In genomic region chr10:89710748-89711147, GRCh38 we compare ENCODE assay signal across 34 cellular contexts. TPM values are rescaled to one million over a fixed set of nuclear protein-coding genes. Genes with fewer than 3 reads are reported as not detected.
DNase-seq lines count a peak whose midpoint lies in the region; ATAC-seq, FAIRE-seq and TF ChIP-seq lines count a peak whose summit lies in the region.
"Had no signal": no experiment of that assay in that cellular context is flagged by ENCODE, and none has a peak within 500 bp of the region (broad histone marks: within the 10 kb centered on the region; RNA-seq: fewer than 3 reads in every experiment).

No MANE protein-coding gene starts in this region.

- CTCF ChIA-PET in HepG2 (lab: Yijun Ruan, JAX; ENCODE audit: low intra/inter-chr PET ratio, low total read pairs), result no interaction called here

- peaks cover 3% of the 10 kb centered on the region for H3K36me3 Mint-ChIP-seq in type B pancreatic cell
- peaks cover 34% of the 10 kb centered on the region for H3K36me3 Mint-ChIP-seq in GM23338 (ENCODE audit: low read depth)

- H3K9me2 ChIP-seq in GM23338 (ENCODE audit: insufficient read depth), result no peaks in the 10 kb centered on the region

- no peak overlapping the region for H3K9ac ChIP-seq in HepG2 (ENCODE audit: insufficient read depth, low read depth, low read length)

- TF ChIP-seq CTCF in HepG2 (CRISPR knock-in tag; IDR thresholded peaks at IDR 0.05) (no peak), right lobe of liver (IDR thresholded peaks at IDR 0.05) (no peak), WI38 (IDR thresholded peaks at IDR 0.05; ENCODE audit: low read depth, low read length) (no peak), type B pancreatic cell (conservative IDR thresholded peaks at IDR 0.05) (no peak), dorsolateral prefrontal cortex (IDR thresholded peaks at IDR 0.05 in 54 of 56, conservative IDR thresholded peaks at IDR 0.05 in 2 of 56; ENCODE audit: low read depth in 1 of 56, partially characterized antibody in 56 of 56) (no peak), GM23338 (conservative IDR thresholded peaks at IDR 0.05; ENCODE audit: low read depth in 2 of 2) (no peak), psoas muscle (IDR thresholded peaks at IDR 0.05) (no peak)

- 97% methylated on average over 3 of the region's 3 CpGs for WGBS in HepG2 (ENCODE audit: low lambda C conversion rate)
- 83% methylated on average over 3 of the region's 3 CpGs for WGBS in right lobe of liver (ENCODE audit: insufficient coverage, low coverage, low lambda C conversion rate, missing lambda C conversion rate)
- 89 to 92% (median 90%) methylated on average over 3 of the region's 3 CpGs for WGBS in psoas muscle, 3 donors

- no TSS peak for BruUV-seq in HepG2 (replicated peaks; lab: Mats Ljungman, UMichigan)

- TF ChIP-seq POLR2A in HepG2 (IDR thresholded peaks at IDR 0.05; ENCODE audit: insufficient read depth in 1 of 2, low read depth in 2 of 2, low read length in 2 of 2) (no peak), right lobe of liver (IDR thresholded peaks at IDR 0.05) (no peak)

- POLR2A ChIA-PET in HepG2 (lab: Yijun Ruan, JAX), result no interaction called here

- no peak for DNase-seq in HepG2 (ENCODE audit: low spot score)
- no peak for DNase-seq in right lobe of liver
- DNase-seq in fibroblast of gingiva (ENCODE audit: low read depth), result peak; percentile 2
- DNase-seq in type B pancreatic cell (ENCODE audit: extremely low spot score, unreplicated experiment), result no peak
- no peak for DNase-seq in dorsolateral prefrontal cortex
- no peak for DNase-seq in GM23338 (ENCODE audit: low spot score)
- DNase-seq in psoas muscle, result no peak
- DNase-seq: ACHN; activated naive CD4-positive, alpha-beta T cell; activated naive CD8-positive, alpha-beta T cell treated with anti-CD3 and anti-CD28 coated beads, Interleukin-2, amount 50 U/mL, for 24 hours; activated T-cell treated with anti-CD3 and anti-CD28 coated beads, Interleukin-2, amount 50 U/mL, for 48 hours; central memory CD4-positive, alpha-beta T cell; DMS153; endodermal cell; hippocampal formation; left colon; NCI-H146; NCI-H226; NCI-H526 treated with DMSO at 0.1 percent for 48 hours; NK-92 treated with Interleukin-12 subunit alpha and Interleukin-12 subunit beta, amount 100 ng/mL, for 24 hours; Right ventricle myocardium superior; stimulated activated naive CD4-positive, alpha-beta T cell; T1000; upper lobe of right lung; WERI-Rb-1 had no signal

- in situ Hi-C loops in HepG2 (cut with HindIII; ENCODE audit: extremely low pct_ligation_motif_present, low pct_unique_long_range_greater_than_20kb), result no loop called here

- H3K27ac Mint-ChIP-seq in type B pancreatic cell (no peak overlapping the region), GM23338 (no peak overlapping the region)
- H3K27ac Mint-ChIP-seq: activated naive CD8-positive, alpha-beta T cell treated with anti-CD3 and anti-CD28 coated beads, Interleukin-2, amount 50 U/mL, for 24 hours; dendritic cell treated with granulocyte-macrophage colony-stimulating factor and Interleukin-4, amounts not matched to agents 40 ng/mL and 50 ng/mL, for 4 days; endodermal cell; memory B cell had no signal

- H3K79me2 ChIP-seq in HepG2 (ENCODE audit: insufficient read depth, low read length) (peaks cover 48% of the 10 kb centered on the region), GM23338 (replicated peaks; ENCODE audit: insufficient read depth) (peaks cover 70% of the 10 kb centered on the region)

- H3K4me1 ChIP-seq in HepG2 (ENCODE audit: insufficient read depth, low read length) (peaks cover 25% of the 10 kb centered on the region), right lobe of liver (no peaks in the 10 kb centered on the region), GM23338 (ENCODE audit: insufficient read depth) (no peaks in the 10 kb centered on the region), psoas muscle (no peaks in the 10 kb centered on the region)
- H3K4me1 ChIP-seq: esophagus muscularis mucosa, right atrium auricular region, suprapubic skin, upper lobe of right lung had no signal

- no peaks in the 10 kb centered on the region for H3K27me3 Mint-ChIP-seq in type B pancreatic cell
- H3K27me3 Mint-ChIP-seq in GM23338 (ENCODE audit: insufficient read depth, low read depth, poor library complexity), result no peaks in the 10 kb centered on the region
- H3K27me3 Mint-ChIP-seq: activated naive CD8-positive, alpha-beta T cell treated with anti-CD3 and anti-CD28 coated beads, Interleukin-2, amount 50 U/mL, for 24 hours; dendritic cell treated with granulocyte-macrophage colony-stimulating factor and Interleukin-4, amounts not matched to agents 40 ng/mL and 50 ng/mL, for 4 days; memory B cell had no signal

- H3F3A ChIP-seq in GM23338 (replicated peaks; ENCODE audit: low read depth), result no peaks in the 10 kb centered on the region

- ATAC-seq in HepG2, result no peak
- ATAC-seq in right lobe of liver, result no peak
- no peak for ATAC-seq in GM23338
- no peak for ATAC-seq in psoas muscle
- ATAC-seq: activated naive CD8-positive, alpha-beta T cell treated with anti-CD3 and anti-CD28 coated beads, Interleukin-2, amount 50 U/mL, for 24 hours; HCT116; left colon; Panc1; upper lobe of right lung had no signal

- H3K4me2 ChIP-seq in HepG2 (ENCODE audit: low read depth, low read length) (no peak overlapping the region), GM23338 (no peak overlapping the region)
- H3K4me2 ChIP-seq: smooth muscle cell had no signal

- H3K4me3 Mint-ChIP-seq in type B pancreatic cell (no peak overlapping the region), GM23338 (no peak overlapping the region)
- H3K4me3 Mint-ChIP-seq: activated naive CD8-positive, alpha-beta T cell treated with anti-CD3 and anti-CD28 coated beads, Interleukin-2, amount 50 U/mL, for 24 hours; dendritic cell treated with granulocyte-macrophage colony-stimulating factor and Interleukin-4, amounts not matched to agents 40 ng/mL and 50 ng/mL, for 4 days; endodermal cell; memory B cell had no signal

- H3K27me3 ChIP-seq in HepG2 (ENCODE audit: control insufficient read depth in 1 of 2, insufficient read depth in 2 of 2, low read length in 2 of 2) (no peaks in the 10 kb centered on the region), right lobe of liver (no peaks in the 10 kb centered on the region), dorsolateral prefrontal cortex (no peaks in the 10 kb centered on the region), GM23338 (ENCODE audit: insufficient read depth) (no peaks in the 10 kb centered on the region), psoas muscle (ENCODE audit: insufficient read depth in 3 of 3, low read length in 2 of 3) (no peaks in the 10 kb centered on the region)
- H3K27me3 ChIP-seq: esophagus muscularis mucosa, right atrium auricular region, suprapubic skin, upper lobe of right lung had no signal

- peaks cover 3 to 4% of the 10 kb centered on the region in 2 experiments; a peak in 3 of 5 replicates for H3K36me3 ChIP-seq in HepG2 (replicated peaks in 1 of 2; ENCODE audit: control insufficient read depth in 1 of 2, insufficient read depth in 2 of 2, low read length in 2 of 2)
- H3K36me3 ChIP-seq in right lobe of liver, result no peaks in the 10 kb centered on the region
- H3K36me3 ChIP-seq in GM23338 (ENCODE audit: insufficient read depth), result peaks cover 13% of the 10 kb centered on the region; the same call in 1 of the 2 replicates
- H3K36me3 ChIP-seq in psoas muscle (ENCODE audit: insufficient read depth in 1 of 2, low read depth in 1 of 2), result no peaks in the 10 kb centered on the region
- H3K36me3 ChIP-seq: esophagus muscularis mucosa, right atrium auricular region, suprapubic skin, upper lobe of right lung had no signal

- FAIRE-seq in HepG2 (lab: Jason Lieb, UNC), result no peak

- H3K4me1 Mint-ChIP-seq in type B pancreatic cell (ENCODE audit: unreplicated experiment) (no peaks in the 10 kb centered on the region), GM23338 (peaks cover 7% of the 10 kb centered on the region; the same call in 1 of the 3 replicates)
- H3K4me1 Mint-ChIP-seq: endodermal cell had no signal

- intact Hi-C loops in HepG2 (cut with micrococcal nuclease; ENCODE audit: unreplicated experiment) (no loop called here), right lobe of liver (cut with DNase I) (no loop called here), dorsolateral prefrontal cortex (cut with DNase I) (no loop called here), psoas muscle (cut with DNase I) (no loop called here)

- no peak overlapping the region for H3K27ac ChIP-seq in HepG2 (ENCODE audit: extremely low read length, insufficient read depth, low read length)
- no peak overlapping the region for H3K27ac ChIP-seq in right lobe of liver
- no peak overlapping the region for H3K27ac ChIP-seq in dorsolateral prefrontal cortex
- no peak overlapping the region for H3K27ac ChIP-seq in GM23338 (ENCODE audit: low read depth)
- H3K27ac ChIP-seq in psoas muscle, result no peak overlapping the region
- H3K27ac ChIP-seq: esophagus muscularis mucosa, right atrium auricular region, suprapubic skin, upper lobe of right lung, WERI-Rb-1 had no signal

- H3K4me3 ChIP-seq in HepG2 (replicated peaks in 1 of 3; ENCODE audit: insufficient read depth in 1 of 3, low read depth in 2 of 3, low read length in 3 of 3), result no peak overlapping the region
- H3K4me3 ChIP-seq in right lobe of liver, result no peak overlapping the region
- peak overlapping the region; percentile 27 for H3K4me3 ChIP-seq in WI38 (ENCODE audit: low read depth, low read length)
- no peak overlapping the region for H3K4me3 ChIP-seq in dorsolateral prefrontal cortex
- no peak overlapping the region for H3K4me3 ChIP-seq in GM23338
- H3K4me3 ChIP-seq in psoas muscle, result no peak overlapping the region
- H3K4me3 ChIP-seq: esophagus muscularis mucosa, right atrium auricular region, smooth muscle cell, suprapubic skin, upper lobe of right lung had no signal

- no peaks in the 10 kb centered on the region for H4K20me1 ChIP-seq in HepG2 (ENCODE audit: insufficient read depth, low read length)
- H4K20me1 ChIP-seq in GM23338 (replicated peaks; ENCODE audit: insufficient read depth), result peaks cover 11% of the 10 kb centered on the region

- H3K9me3 Mint-ChIP-seq in type B pancreatic cell (no peaks in the 10 kb centered on the region), GM23338 (no peaks in the 10 kb centered on the region)
- H3K9me3 Mint-ChIP-seq: activated naive CD8-positive, alpha-beta T cell treated with anti-CD3 and anti-CD28 coated beads, Interleukin-2, amount 50 U/mL, for 24 hours; dendritic cell treated with granulocyte-macrophage colony-stimulating factor and Interleukin-4, amounts not matched to agents 40 ng/mL and 50 ng/mL, for 4 days; endodermal cell; memory B cell had no signal

- no peak for TF ChIP-seq RAD21 in HepG2 (CRISPR knock-in tag; IDR thresholded peaks at IDR 0.05)

- peak overlapping the region; percentile 15 for H2AFZ ChIP-seq in HepG2 (ENCODE audit: low read length)
- H2AFZ ChIP-seq in GM23338, result no peak overlapping the region

- TF ChIP-seq EP300 in HepG2 (IDR thresholded peaks at IDR 0.05; ENCODE audit: low read depth in 2 of 2, low read length in 2 of 2) (no peak), HepG2 (CRISPR knock-in tag; IDR thresholded peaks at IDR 0.05; ENCODE audit: borderline replicate concordance) (no peak)

- H3K9me3 ChIP-seq in HepG2 (ENCODE audit: low read length) (no peaks in the 10 kb centered on the region), right lobe of liver (no peaks in the 10 kb centered on the region), psoas muscle (no peaks in the 10 kb centered on the region)
- H3K9me3 ChIP-seq: esophagus muscularis mucosa, right atrium auricular region, suprapubic skin, upper lobe of right lung had no signal

RNA-seq across cellular contexts. Expression of gene KIF20B, which starts 9.4 kb away (rescaled TPM):
- total RNA-seq in HepG2 (2016; rRNA removed; fragmentation: Illumina TruSeq; extraction: Trizol), result 38.6 and 83.9 TPM in 2 replicates
- 21.6 and 26.9 TPM in 2 replicates for total RNA-seq in HepG2 (2016; cell fraction: cytosol; rRNA removed; fragmentation: Illumina TruSeq; extraction: Trizol; ENCODE audit: low read depth)
- total RNA-seq in HepG2 (2016; cell fraction: insoluble cytoplasmic fraction; rRNA removed; fragmentation: Illumina TruSeq; extraction: Trizol), result 33.9 and 79.2 TPM in 2 replicates
- total RNA-seq in HepG2 (2016; cell fraction: membrane; rRNA removed; fragmentation: Illumina TruSeq; extraction: Trizol), result 14.5 and 17.8 TPM in 2 replicates
- 56.9 and 63.7 TPM in 2 replicates for total RNA-seq in HepG2 (2016; cell fraction: nucleus; rRNA removed; fragmentation: Illumina TruSeq; extraction: Trizol)
- 1.8 and 3.5 TPM in 2 replicates for polyA plus RNA-seq in HepG2 (2011; rRNA removed)
- 0.83 and 1.0 TPM in 2 replicates for polyA plus RNA-seq in HepG2 (2011; cell fraction: cytosol; rRNA removed)
- polyA plus RNA-seq in HepG2 (2011; cell fraction: nucleus; rRNA removed), result 1.9 and 2.6 TPM in 2 replicates
- 4.1 and 9.6 TPM in 2 replicates for polyA plus RNA-seq in HepG2 (2012)
- polyA plus RNA-seq in HepG2 (2016; cell fraction: cytosol; fragmentation: Illumina TruSeq; extraction: Trizol; ENCODE audit: low read depth), result 0.58 and 0.72 TPM in 2 replicates
- polyA plus RNA-seq in HepG2 (2016; cell fraction: insoluble cytoplasmic fraction; fragmentation: Illumina TruSeq; extraction: Trizol; ENCODE audit: low read depth), result 32.9 and 35.2 TPM in 2 replicates
- polyA plus RNA-seq in HepG2 (2016; cell fraction: membrane; fragmentation: Illumina TruSeq; extraction: Trizol; ENCODE audit: low read depth), result 1.9 and 2.7 TPM in 2 replicates
- polyA plus RNA-seq in HepG2 (2016; cell fraction: nucleus; fragmentation: Illumina TruSeq; extraction: Trizol; ENCODE audit: insufficient read depth, low read depth), result 29.1 and 31.9 TPM in 2 replicates
- polyA minus RNA-seq in HepG2 (2011; rRNA and poly(A)+ RNA removed; ENCODE audit: low replicate concordance), result 3.3 and 14.6 TPM in 2 replicates
- polyA minus RNA-seq in HepG2 (2011; cell fraction: cytosol; rRNA and poly(A)+ RNA removed), result 4.2 and 4.9 TPM in 2 replicates
- polyA minus RNA-seq in HepG2 (2011; cell fraction: nucleus; rRNA and poly(A)+ RNA removed), result 12.7 and 17.1 TPM in 2 replicates
- total RNA-seq in right lobe of liver, result 1 to 10 TPM in 5 of 6 experiments, under 1 TPM in 1; 0.97 to 3.4 (median 1.7) TPM
- 21.3 and 36.9 TPM in 2 replicates for total RNA-seq in type B pancreatic cell (ENCODE audit: low replicate concordance)
- 1 to 10 TPM; 1.5 to 8.3 (median 4.8) TPM for total RNA-seq in dorsolateral prefrontal cortex
- total RNA-seq in GM23338 (2014; rRNA removed; shearing (Covaris generic)), result 42.3 and 42.7 TPM in 2 replicates
- 82.4 and 111 TPM in 2 replicates for polyA plus RNA-seq in GM23338 (2016; fragmentation: Nextera tagmentation; extraction: Ambion mirVana)
- total RNA-seq in psoas muscle, result under 1 TPM; 0.54 to 0.84 (median 0.72) TPM
- polyA plus RNA-seq in psoas muscle, result under 1 TPM; 0.18 to 0.57 (median 0.49) TPM
